In the genomic region with DNA sequence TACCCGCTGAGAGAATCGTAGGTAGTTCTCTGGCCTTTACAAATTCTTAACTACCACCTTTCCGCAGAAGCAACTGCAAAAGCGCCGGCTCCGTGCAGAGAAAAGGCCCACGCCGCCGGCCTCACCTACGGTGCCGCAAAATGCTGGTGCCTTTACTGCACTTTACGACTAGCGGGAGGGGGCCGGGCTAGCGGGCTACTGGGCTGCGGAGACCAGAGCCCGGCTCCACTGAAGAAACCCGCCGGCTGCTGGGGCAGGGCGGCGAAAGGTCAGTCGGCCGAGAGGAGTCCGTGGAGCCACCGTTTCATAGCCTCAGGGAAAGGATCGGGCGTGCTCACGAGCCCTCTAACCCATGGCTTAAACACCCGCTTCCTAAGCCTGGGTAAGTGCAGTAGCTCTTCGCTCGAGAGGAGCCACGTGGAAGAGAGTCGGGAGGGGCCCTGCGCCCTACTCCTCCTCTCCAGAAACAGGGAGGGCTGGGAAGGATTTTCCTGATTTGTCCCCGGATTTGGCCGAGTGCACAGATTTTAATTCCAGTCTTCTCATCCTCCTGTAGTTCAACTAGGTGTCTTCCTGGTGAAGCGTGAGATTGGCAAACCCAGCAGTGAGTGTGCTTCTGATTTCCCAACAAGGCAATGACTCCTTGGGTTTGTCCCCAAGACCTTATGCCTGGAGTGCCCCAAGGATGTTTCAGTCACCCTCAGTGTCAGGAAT, we compare ENCODE assay signal across 8 cellular contexts. TPM values are rescaled to one million over a fixed set of nuclear protein-coding genes. Genes with fewer than 3 reads are reported as not detected.
DNase-seq lines count a peak whose midpoint lies in the region; ATAC-seq, FAIRE-seq and TF ChIP-seq lines count a peak whose summit lies in the region.

A gene with protein sequence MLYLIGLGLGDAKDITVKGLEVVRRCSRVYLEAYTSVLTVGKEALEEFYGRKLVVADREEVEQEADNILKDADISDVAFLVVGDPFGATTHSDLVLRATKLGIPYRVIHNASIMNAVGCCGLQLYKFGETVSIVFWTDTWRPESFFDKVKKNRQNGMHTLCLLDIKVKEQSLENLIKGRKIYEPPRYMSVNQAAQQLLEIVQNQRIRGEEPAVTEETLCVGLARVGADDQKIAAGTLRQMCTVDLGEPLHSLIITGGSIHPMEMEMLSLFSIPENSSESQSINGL (minus strand): TSS at position 105 of the 714 bp plus-strand sequence. CDS start 341 bp downstream, outside the sequence.

- H3K36me3 ChIP-seq in SU-DHL-6 (ENCODE audit: low read length): peaks cover 9% of the 10 kb centered on the region; the same call in 1 of the 2 replicates
- peaks cover 0 to 1% (median 0%) of the 10 kb centered on the region in 3 donors for H3K36me3 ChIP-seq in pancreas
- peaks cover 0 to 9% (median 0%) of the 10 kb centered on the region in 3 donors for H3K36me3 ChIP-seq in tibial artery

- H3K4me1 ChIP-seq in pancreas (peaks cover 0 to 14% (median 8%) of the 10 kb centered on the region in 3 donors), tibial artery (peaks cover 0 to 15% (median 5%) of the 10 kb centered on the region in 4 donors)

- ATAC-seq in HG02571 (IDR thresholded peaks at IDR 0.05; ENCODE audit: unreplicated experiment): peak; percentile 73
- ATAC-seq in Right ventricle myocardium superior (ENCODE audit: poor library complexity): peak; percentile 99
- peak; percentile 99 to 100 (median 100) for ATAC-seq in pancreas

- peak within 1 kb of the TSS; percentile 85 for H2AFZ ChIP-seq in SU-DHL-6 (ENCODE audit: low read depth, low read length, severe bottlenecking)

- H3K4me2 ChIP-seq in SU-DHL-6 (ENCODE audit: low read depth, low read length, poor library complexity, severe bottlenecking): peak within 1 kb of the TSS; percentile 64

- H3K27me3 ChIP-seq in SU-DHL-6 (ENCODE audit: low read length) (no peaks in the 10 kb centered on the region), pancreas (no peaks in the 10 kb centered on the region), tibial artery (no peaks in the 10 kb centered on the region)

- no peaks in the 10 kb centered on the region for H3K9me2 ChIP-seq in SU-DHL-6 (replicated peaks; ENCODE audit: insufficient read depth, low read length)

- H3K27ac ChIP-seq in SU-DHL-6 (ENCODE audit: low read depth, low read length) (peak within 1 kb of the TSS; percentile 43), pancreas (peak within 1 kb of the TSS; percentile 6 to 76 (median 61)), tibial artery (peak within 1 kb of the TSS; percentile 72 to 76)

- peaks cover 48% of the 10 kb centered on the region for H3K79me2 ChIP-seq in SU-DHL-6 (ENCODE audit: insufficient read depth, low read length)

- H3K9ac ChIP-seq in SU-DHL-6 (ENCODE audit: low read length): peak within 1 kb of the TSS; percentile 85

- H3K9me3 ChIP-seq in SU-DHL-6 (ENCODE audit: insufficient read depth, low read length): no peaks in the 10 kb centered on the region
- H3K9me3 ChIP-seq in pancreas: no peaks in the 10 kb centered on the region
- no peaks in the 10 kb centered on the region for H3K9me3 ChIP-seq in tibial artery

- H4K20me1 ChIP-seq in SU-DHL-6 (ENCODE audit: low read depth, low read length): no peaks in the 10 kb centered on the region

- H3F3A ChIP-seq in SU-DHL-6 (ENCODE audit: insufficient read depth): 0 out of 2 replicates have a peak, but pooled peaks cover 5% of the 10 kb centered on the region

- H3K4me3 ChIP-seq in GM08714 (ENCODE audit: low read length) (peak within 1 kb of the TSS; percentile 94), SU-DHL-6 (ENCODE audit: insufficient read depth, low read length, poor library complexity, severe bottlenecking) (peak within 1 kb of the TSS; percentile 91), pancreas (peak within 1 kb of the TSS; percentile 35 to 79 (median 57)), tibial artery (peak within 1 kb of the TSS; percentile 61 to 77)

- TF ChIP-seq CTCF in SU-DHL-6 (IDR thresholded peaks at IDR 0.05; ENCODE audit: insufficient read depth, low read length, poor library complexity, severe bottlenecking) (no peak), pancreas (IDR thresholded peaks at IDR 0.05) (no peak), tibial artery (IDR thresholded peaks at IDR 0.05) (no peak)

- intact Hi-C loops in Right ventricle myocardium superior (cut with DNase I) (loop anchor here (5.0 kb wide), 1 partner anchor 211 kb away; a partner anchor contains a TSS), pancreas (cut with DNase I) (no loop called here), tibial artery (cut with DNase I; ENCODE audit: low total_unique reads) (no loop called here)

- FAIRE-seq in pancreas (lab: Jason Lieb, UNC): no peak

- peak; percentile 78 for DNase-seq in NCI-H1092 (lab: John Stamatoyannopoulos, UW)
- DNase-seq in activated naive CD8-positive, alpha-beta T cell treated with anti-CD3 and anti-CD28 coated beads, Interleukin-2, amount 50 U/mL, for 16 hours (ENCODE audit: low read depth, low spot score): peak; percentile 72
- DNase-seq in Right ventricle myocardium superior: peak; percentile 96
- peak; percentile 84 to 94 (median 90) for DNase-seq in pancreas
- DNase-seq in tibial artery: peak; percentile 88 to 92

- WGBS in pancreas, 2 donors: 0% methylated on average over 37 of the region's 37 CpGs

RNA-seq across cellular contexts. Expression of the gene that starts here (rescaled TPM):
- total RNA-seq in Right ventricle myocardium superior (37.2 TPM), pancreas (10 to 100 TPM; 17.5 to 28.6 (median 22.4) TPM)
- polyA plus RNA-seq in pancreas: 10 to 100 TPM; 22.9 to 29.5 TPM

Comparison
In these comparisons a context has a peak if more than half of its experiments do, and no peak if none do; other contexts are left out.
1. Peak in every context shown above with its lines: DNase-seq, ATAC-seq, H3K4me3 ChIP-seq and H3K27ac ChIP-seq.